ENCODE assay signal across 1 cellular context in genomic region chr5:179822059-179822432, GRCh38.
TF ChIP-seq lines count a peak whose summit lies in the region.

No MANE protein-coding gene starts in this region.

TF ChIP-seq in GM23338, 12 proteins besides CTCF, POLR2A, EP300 and RAD21 (continued from another document):
- TF ChIP-seq ETS1 (IDR thresholded peaks at IDR 0.05) (no peak), ZNF114 (CRISPR knock-in tag; IDR thresholded peaks at IDR 0.05) (no peak), ZNF331 (CRISPR knock-in tag; IDR thresholded peaks at IDR 0.05; ENCODE audit: low read depth) (no peak)
